In the genomic region with DNA sequence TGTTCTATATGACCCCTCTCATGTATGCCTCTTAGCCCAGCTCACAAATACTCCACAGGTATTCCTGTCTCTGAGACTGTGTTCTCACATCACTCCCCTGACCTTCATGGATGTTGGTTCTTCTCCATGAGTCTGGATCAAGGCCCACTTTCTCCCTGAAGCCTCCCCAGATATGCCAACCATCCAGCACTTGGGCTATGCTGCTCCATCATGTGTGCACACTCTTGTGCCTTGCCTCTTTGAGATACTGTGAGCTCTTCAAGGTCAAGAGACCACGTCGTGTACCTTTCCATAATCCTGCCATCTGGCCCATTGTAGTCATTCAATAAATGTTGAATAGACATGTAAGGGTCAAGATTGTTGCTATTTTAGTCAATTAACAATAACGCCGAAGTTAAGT, we compare ENCODE assay signal across 29 cellular contexts.
"Had no signal": no experiment of that assay in that cellular context is flagged by ENCODE, and none has a peak within 500 bp of the region (broad histone marks: within the 10 kb centered on the region; RNA-seq: fewer than 3 reads in every experiment).

No MANE protein-coding gene starts in this region.

- H3K27me3 ChIP-seq: ascending aorta, cardiac muscle cell, heart right ventricle, left lung, pancreas, stomach, tibial artery, upper lobe of right lung had no signal

- H3K4me1 Mint-ChIP-seq: activated CD4-positive, alpha-beta memory T cell treated with anti-CD3 and anti-CD28 coated beads, Interleukin-2, amount 10 ng/mL, durations not matched to agents 7 days and 5 days; activated CD4-positive, alpha-beta T cell treated with anti-CD3 and anti-CD28 coated beads, Interleukin-2, amount 10 ng/mL, durations not matched to agents 7 days and 5 days; activated naive CD4-positive, alpha-beta T cell treated with anti-CD3 and anti-CD28 coated beads, Interleukin-2, amount 10 ng/mL, durations not matched to agents 7 days and 5 days; activated naive CD8-positive, alpha-beta T cell treated with anti-CD3 and anti-CD28 coated beads, Interleukin-2, amount 10 ng/mL, durations not matched to agents 7 days and 5 days had no signal

- H3K9me3 Mint-ChIP-seq: activated CD4-positive, alpha-beta memory T cell treated with anti-CD3 and anti-CD28 coated beads, Interleukin-2, amount 10 ng/mL, durations not matched to agents 7 days and 5 days; activated CD4-positive, alpha-beta T cell treated with anti-CD3 and anti-CD28 coated beads, Interleukin-2, amount 10 ng/mL, durations not matched to agents 7 days and 5 days; activated naive CD4-positive, alpha-beta T cell treated with anti-CD3 and anti-CD28 coated beads, Interleukin-2, amount 10 ng/mL, durations not matched to agents 7 days and 5 days; activated naive CD8-positive, alpha-beta T cell treated with anti-CD3 and anti-CD28 coated beads, Interleukin-2, amount 10 ng/mL, durations not matched to agents 7 days and 5 days; activated T-cell treated with anti-CD3 and anti-CD28 coated beads, Interleukin-2, amount 50 U/mL, for 24 hours had no signal

- H3K4me3 ChIP-seq: ascending aorta, cardiac muscle cell, coronary artery, heart right ventricle, left lung, lung, mucosa of descending colon, pancreas, prostate gland, skin epidermis, stomach, tibial artery, upper lobe of right lung had no signal

- H3K9me3 ChIP-seq: ascending aorta, heart right ventricle, left lung, mucosa of descending colon, pancreas, prostate gland, stomach, tibial artery, upper lobe of right lung had no signal

- H3K27ac ChIP-seq: ascending aorta, cardiac muscle cell, coronary artery, left lung, pancreas, prostate gland, skin epidermis, tibial artery, upper lobe of right lung had no signal

- H3K4me3 Mint-ChIP-seq: activated CD4-positive, alpha-beta memory T cell treated with anti-CD3 and anti-CD28 coated beads, Interleukin-2, amount 10 ng/mL, durations not matched to agents 7 days and 5 days; activated CD4-positive, alpha-beta T cell treated with anti-CD3 and anti-CD28 coated beads, Interleukin-2, amount 10 ng/mL, durations not matched to agents 7 days and 5 days; activated naive CD4-positive, alpha-beta T cell treated with anti-CD3 and anti-CD28 coated beads, Interleukin-2, amount 10 ng/mL, durations not matched to agents 7 days and 5 days; activated naive CD8-positive, alpha-beta T cell treated with anti-CD3 and anti-CD28 coated beads, Interleukin-2, amount 10 ng/mL, durations not matched to agents 7 days and 5 days; activated T-cell treated with anti-CD3 and anti-CD28 coated beads, Interleukin-2, amount 50 U/mL, for 24 hours had no signal

- H3K36me3 ChIP-seq: ascending aorta, cardiac muscle cell, prostate gland, tibial artery, upper lobe of right lung had no signal

- H3K27ac Mint-ChIP-seq: activated CD4-positive, alpha-beta memory T cell treated with anti-CD3 and anti-CD28 coated beads, Interleukin-2, amount 10 ng/mL, durations not matched to agents 7 days and 5 days; activated CD4-positive, alpha-beta T cell treated with anti-CD3 and anti-CD28 coated beads, Interleukin-2, amount 10 ng/mL, durations not matched to agents 7 days and 5 days; activated naive CD4-positive, alpha-beta T cell treated with anti-CD3 and anti-CD28 coated beads, Interleukin-2, amount 10 ng/mL, durations not matched to agents 7 days and 5 days; activated naive CD8-positive, alpha-beta T cell treated with anti-CD3 and anti-CD28 coated beads, Interleukin-2, amount 10 ng/mL, durations not matched to agents 7 days and 5 days; activated T-cell treated with anti-CD3 and anti-CD28 coated beads, Interleukin-2, amount 50 U/mL, for 24 hours had no signal

- H3K27me3 Mint-ChIP-seq: activated CD4-positive, alpha-beta memory T cell treated with anti-CD3 and anti-CD28 coated beads, Interleukin-2, amount 10 ng/mL, durations not matched to agents 7 days and 5 days; activated CD4-positive, alpha-beta T cell treated with anti-CD3 and anti-CD28 coated beads, Interleukin-2, amount 10 ng/mL, durations not matched to agents 7 days and 5 days; activated naive CD4-positive, alpha-beta T cell treated with anti-CD3 and anti-CD28 coated beads, Interleukin-2, amount 10 ng/mL, durations not matched to agents 7 days and 5 days; activated naive CD8-positive, alpha-beta T cell treated with anti-CD3 and anti-CD28 coated beads, Interleukin-2, amount 10 ng/mL, durations not matched to agents 7 days and 5 days; activated T-cell treated with anti-CD3 and anti-CD28 coated beads, Interleukin-2, amount 50 U/mL, for 24 hours had no signal

- H3K36me3 Mint-ChIP-seq: activated naive CD4-positive, alpha-beta T cell treated with anti-CD3 and anti-CD28 coated beads, Interleukin-2, amount 10 ng/mL, durations not matched to agents 7 days and 5 days; activated naive CD8-positive, alpha-beta T cell treated with anti-CD3 and anti-CD28 coated beads, Interleukin-2, amount 10 ng/mL, durations not matched to agents 7 days and 5 days; brain had no signal

- DNase-seq: activated CD4-positive, alpha-beta memory T cell treated with anti-CD3 and anti-CD28 coated beads, Interleukin-2, amount 10 ng/mL, durations not matched to agents 7 days and 5 days; activated CD4-positive, alpha-beta T cell treated with anti-CD3 and anti-CD28 coated beads, Interleukin-2, amount 10 ng/mL, durations not matched to agents 7 days and 5 days; activated CD4-positive, CD25-positive, alpha-beta regulatory T cell treated with anti-CD3 and anti-CD28 coated beads, Interleukin-2, amount 50 U/mL, for 72 hours; activated CD8-positive, alpha-beta memory T cell treated with anti-CD3 and anti-CD28 coated beads, Interleukin-2, amount 50 U/mL, for 48 hours; activated gamma-delta T cell; activated naive CD4-positive, alpha-beta T cell treated with anti-CD3 and anti-CD28 coated beads, Interleukin-2, amount 10 ng/mL, durations not matched to agents 7 days and 5 days; activated naive CD8-positive, alpha-beta T cell treated with anti-CD3 and anti-CD28 coated beads, Interleukin-2, amount 10 ng/mL, durations not matched to agents 7 days and 5 days; activated T-cell treated with anti-CD3 and anti-CD28 coated beads, Interleukin-2, amount 50 U/mL, for 24 hours; cerebellar nuclear complex; foreskin fibroblast; heart right ventricle; kidney glomerular epithelial cell; left lung; mucosa of descending colon; nucleus accumbens; pancreas; retina; stimulated activated CD4-positive, alpha-beta T cell treated with anti-CD3 and anti-CD28 coated beads, Interleukin-12 subunit alpha, Interleukin-12 subunit beta, amount 100 ng/mL, for 4 hours; stimulated activated CD4-positive, alpha-beta T cell treated with anti-CD3 and anti-CD28 coated beads, Interleukin-4, amount 100 ng/mL, for 1 hour; stomach; tibial artery; upper lobe of right lung had no signal

- H3K4me1 ChIP-seq: left lung, upper lobe of right lung had no signal
